24 cellular contexts compared by ENCODE assay signal in genomic region chr12:54736549-54736948, GRCh38.
DNase-seq lines count a peak whose midpoint lies in the region; ATAC-seq and TF ChIP-seq lines count a peak whose summit lies in the region.
"Had no signal": no experiment of that assay in that cellular context is flagged by ENCODE, and none has a peak within 500 bp of the region (broad histone marks: within the 10 kb centered on the region; RNA-seq: fewer than 3 reads in every experiment).

No MANE protein-coding gene starts in this region.

- intact Hi-C loops in CD8-positive, alpha-beta T cell (cut with DNase I, micrococcal nuclease) = no loop called here

- peaks cover 47% of the 10 kb centered on the region for H3K4me1 Mint-ChIP-seq in activated CD8-positive, alpha-beta memory T cell treated with anti-CD3 and anti-CD28 coated beads, Interleukin-2, amount 10 ng/mL, durations not matched to agents 7 days and 5 days
- peaks cover 57% of the 10 kb centered on the region for H3K4me1 Mint-ChIP-seq in CD8-positive, alpha-beta T cell (ENCODE audit: low read depth)
- H3K4me1 Mint-ChIP-seq in activated CD8-positive, alpha-beta T cell treated with anti-CD3 and anti-CD28 coated beads, Interleukin-2, amount 10 ng/mL, durations not matched to agents 7 days and 5 days (ENCODE audit: low read depth) = peaks cover 51% of the 10 kb centered on the region
- peaks cover 18 to 63% (median 54%) of the 10 kb centered on the region in 4 donors for H3K4me1 Mint-ChIP-seq in naive thymus-derived CD8-positive, alpha-beta T cell
- H3K4me1 Mint-ChIP-seq: B cell had no signal

- H3K27ac ChIP-seq in CD8-positive, alpha-beta T cell (ENCODE audit: low read depth, low read length) = no peak overlapping the region
- no peak overlapping the region for H3K27ac ChIP-seq in WERI-Rb-1
- no peak overlapping the region for H3K27ac ChIP-seq in right atrium auricular region
- H3K27ac ChIP-seq: GM23248, HL-60, Peyer's patch had no signal

- peak; percentile 61 for ATAC-seq in activated CD8-positive, alpha-beta memory T cell treated with anti-CD3 and anti-CD28 coated beads, Interleukin-2, amount 10 ng/mL, durations not matched to agents 7 days and 5 days
- ATAC-seq in CD8-positive, alpha-beta T cell = no peak
- peak; percentile 63 for ATAC-seq in activated CD8-positive, alpha-beta T cell treated with anti-CD3 and anti-CD28 coated beads, Interleukin-2, amount 10 ng/mL, durations not matched to agents 7 days and 5 days
- ATAC-seq in naive thymus-derived CD8-positive, alpha-beta T cell = no peak
- ATAC-seq: GM12878, HepG2, K562 had no signal

- H3K27me3 Mint-ChIP-seq in activated CD8-positive, alpha-beta memory T cell treated with anti-CD3 and anti-CD28 coated beads, Interleukin-2, amount 10 ng/mL, durations not matched to agents 7 days and 5 days = no peaks in the 10 kb centered on the region
- H3K27me3 Mint-ChIP-seq in CD8-positive, alpha-beta T cell (ENCODE audit: low read depth) = no peaks in the 10 kb centered on the region
- H3K27me3 Mint-ChIP-seq in activated CD8-positive, alpha-beta T cell treated with anti-CD3 and anti-CD28 coated beads, Interleukin-2, amount 10 ng/mL, durations not matched to agents 7 days and 5 days (ENCODE audit: low read depth) = peaks cover 5% of the 10 kb centered on the region
- H3K27me3 Mint-ChIP-seq in naive thymus-derived CD8-positive, alpha-beta T cell = no peaks in the 10 kb centered on the region

- H3K36me3 ChIP-seq in CD8-positive, alpha-beta T cell (ENCODE audit: insufficient read depth, low read length) = no peaks in the 10 kb centered on the region
- H3K36me3 ChIP-seq in WERI-Rb-1 (no peaks in the 10 kb centered on the region), right atrium auricular region (no peaks in the 10 kb centered on the region)
- H3K36me3 ChIP-seq: HAP-1, MG63, Peyer's patch had no signal

- H3K4me3 Mint-ChIP-seq in activated CD8-positive, alpha-beta memory T cell treated with anti-CD3 and anti-CD28 coated beads, Interleukin-2, amount 10 ng/mL, durations not matched to agents 7 days and 5 days = no peak overlapping the region
- H3K4me3 Mint-ChIP-seq in CD8-positive, alpha-beta T cell = peak overlapping the region; percentile 27
- no peak overlapping the region for H3K4me3 Mint-ChIP-seq in activated CD8-positive, alpha-beta T cell treated with anti-CD3 and anti-CD28 coated beads, Interleukin-2, amount 10 ng/mL, durations not matched to agents 7 days and 5 days
- peak overlapping the region in 8 of 10 donors; percentile 19 to 84 (median 54) for H3K4me3 Mint-ChIP-seq in naive thymus-derived CD8-positive, alpha-beta T cell
- H3K4me3 Mint-ChIP-seq: B cell had no signal

- POLR2A ChIA-PET in CD8-positive, alpha-beta T cell (lab: Charles Lee) = interaction anchor here (0.8 kb wide), 1 partner anchor 222 kb away, joined by 3 read pairs; no protein-coding TSS in a partner anchor
- POLR2A ChIA-PET in activated CD8-positive, alpha-beta T cell treated with anti-CD3 and anti-CD28 coated beads, Interleukin-2, amount 10 ng/mL, durations not matched to agents 7 days and 5 days (lab: Charles Lee) = no interaction called here
- POLR2A ChIA-PET in naive thymus-derived CD8-positive, alpha-beta T cell (lab: Charles Lee) = no interaction called here

- H3K27ac Mint-ChIP-seq in activated CD8-positive, alpha-beta memory T cell treated with anti-CD3 and anti-CD28 coated beads, Interleukin-2, amount 10 ng/mL, durations not matched to agents 7 days and 5 days = peak overlapping the region; percentile 68
- H3K27ac Mint-ChIP-seq in CD8-positive, alpha-beta T cell = peak overlapping the region; percentile 75
- peak overlapping the region; percentile 71 for H3K27ac Mint-ChIP-seq in activated CD8-positive, alpha-beta T cell treated with anti-CD3 and anti-CD28 coated beads, Interleukin-2, amount 10 ng/mL, durations not matched to agents 7 days and 5 days
- H3K27ac Mint-ChIP-seq in naive thymus-derived CD8-positive, alpha-beta T cell = peak overlapping the region; percentile 36 to 90 (median 80)
- H3K27ac Mint-ChIP-seq: B cell had no signal

- peaks cover 25% of the 10 kb centered on the region for H3K36me3 Mint-ChIP-seq in activated CD8-positive, alpha-beta memory T cell treated with anti-CD3 and anti-CD28 coated beads, Interleukin-2, amount 10 ng/mL, durations not matched to agents 7 days and 5 days
- peaks cover 12% of the 10 kb centered on the region for H3K36me3 Mint-ChIP-seq in CD8-positive, alpha-beta T cell
- peaks cover 36% of the 10 kb centered on the region for H3K36me3 Mint-ChIP-seq in activated CD8-positive, alpha-beta T cell treated with anti-CD3 and anti-CD28 coated beads, Interleukin-2, amount 10 ng/mL, durations not matched to agents 7 days and 5 days (ENCODE audit: low read depth)
- peaks cover 0 to 25% (median 24%) of the 10 kb centered on the region in 3 donors for H3K36me3 Mint-ChIP-seq in naive thymus-derived CD8-positive, alpha-beta T cell

- peaks cover 5% of the 10 kb centered on the region for H3K9me3 Mint-ChIP-seq in activated CD8-positive, alpha-beta memory T cell treated with anti-CD3 and anti-CD28 coated beads, Interleukin-2, amount 10 ng/mL, durations not matched to agents 7 days and 5 days (ENCODE audit: low read depth)
- H3K9me3 Mint-ChIP-seq in CD8-positive, alpha-beta T cell = peaks cover 14% of the 10 kb centered on the region
- H3K9me3 Mint-ChIP-seq in activated CD8-positive, alpha-beta T cell treated with anti-CD3 and anti-CD28 coated beads, Interleukin-2, amount 10 ng/mL, durations not matched to agents 7 days and 5 days (ENCODE audit: insufficient read depth) = peaks cover 43% of the 10 kb centered on the region
- H3K9me3 Mint-ChIP-seq in naive thymus-derived CD8-positive, alpha-beta T cell = peaks cover 11 to 43% (median 21%) of the 10 kb centered on the region in 9 donors

- CTCF ChIA-PET in activated CD8-positive, alpha-beta memory T cell treated with anti-CD3 and anti-CD28 coated beads, Interleukin-2, amount 10 ng/mL, durations not matched to agents 7 days and 5 days (lab: Charles Lee) = interaction anchor here (0.8 to 1.2 kb wide), 4 partner anchors 12 to 257 kb away, joined by 3 to 8 read pairs (median 4); partner anchors contain the start of gene TESPA1
- CTCF ChIA-PET in CD8-positive, alpha-beta T cell (lab: Charles Lee) = interaction anchor here (0.9 to 2.5 kb wide), 5 partner anchors 11 to 260 kb away, joined by 3 to 10 read pairs (median 4); no protein-coding TSS in a partner anchor
- CTCF ChIA-PET in activated CD8-positive, alpha-beta T cell treated with anti-CD3 and anti-CD28 coated beads, Interleukin-2, amount 10 ng/mL, durations not matched to agents 7 days and 5 days (lab: Charles Lee) = interaction anchor here (1.1 to 2.6 kb wide), 5 partner anchors 11 to 335 kb away, joined by 3 to 14 read pairs (median 4); no protein-coding TSS in a partner anchor

- H3K27me3 ChIP-seq in CD8-positive, alpha-beta T cell (ENCODE audit: insufficient read depth, low read length) = no peaks in the 10 kb centered on the region
- peaks cover 37% of the 10 kb centered on the region for H3K27me3 ChIP-seq in WERI-Rb-1 (ENCODE audit: insufficient read depth, low read depth, severe bottlenecking)
- H3K27me3 ChIP-seq in right atrium auricular region = no peaks in the 10 kb centered on the region
- H3K27me3 ChIP-seq: MG63, Peyer's patch had no signal

- peak; percentile 59 for DNase-seq in activated CD8-positive, alpha-beta memory T cell treated with anti-CD3 and anti-CD28 coated beads, Interleukin-2, amount 10 ng/mL, durations not matched to agents 7 days and 5 days
- no peak for DNase-seq in activated CD8-positive, alpha-beta memory T cell treated with anti-CD3 and anti-CD28 coated beads, Interleukin-2, amount 50 U/mL, for 4 hours
- no peak for DNase-seq in CD8-positive, alpha-beta T cell
- peak; percentile 41 for DNase-seq in activated CD8-positive, alpha-beta T cell treated with anti-CD3 and anti-CD28 coated beads, Interleukin-2, amount 10 ng/mL, durations not matched to agents 7 days and 5 days
- no peak for DNase-seq in naive thymus-derived CD8-positive, alpha-beta T cell
- DNase-seq in WERI-Rb-1 (no peak), right atrium auricular region (ENCODE audit: low spot score) (no peak), Ammon's horn (ENCODE audit: low spot score) (no peak)
- DNase-seq: DND-41, GM23248, MG63, NCI-H1417, NCI-H1694 treated with DMSO at 0.1 percent for 48 hours, NCI-H2081 treated with DMSO at 0.1 percent for 48 hours, NCI-H2171 treated with DMSO at 0.1 percent for 48 hours, NCI-H524 treated with DMSO at 0.1 percent for 48 hours, NCI-H82, Peyer's patch had no signal

- H3K9me3 ChIP-seq in CD8-positive, alpha-beta T cell (ENCODE audit: low read length) = no peaks in the 10 kb centered on the region
- H3K9me3 ChIP-seq in WERI-Rb-1 (ENCODE audit: severe bottlenecking) (no peaks in the 10 kb centered on the region), right atrium auricular region (no peaks in the 10 kb centered on the region)
- H3K9me3 ChIP-seq: HAP-1, MG63, Peyer's patch had no signal

- peaks cover 40% of the 10 kb centered on the region for H3K4me1 ChIP-seq in CD8-positive, alpha-beta T cell (ENCODE audit: insufficient read depth, low read length)
- H3K4me1 ChIP-seq in right atrium auricular region = peaks cover 0 to 6% of the 10 kb centered on the region in 2 donors
- H3K4me1 ChIP-seq: HAP-1, Peyer's patch had no signal

- no peak overlapping the region for H3K4me3 ChIP-seq in CD8-positive, alpha-beta T cell (ENCODE audit: low read depth, low read length)
- no peak overlapping the region for H3K4me3 ChIP-seq in WERI-Rb-1 (ENCODE audit: low read depth, low read length)
- H3K4me3 ChIP-seq in right atrium auricular region = no peak overlapping the region
- H3K4me3 ChIP-seq: GM12878, GM23248, HAP-1, K562, MG63, Peyer's patch had no signal

- no peak for TF ChIP-seq CTCF in CD8-positive, alpha-beta T cell (IDR thresholded peaks at IDR 0.05)
- TF ChIP-seq CTCF in WERI-Rb-1 (IDR thresholded peaks at IDR 0.05; ENCODE audit: low read depth, low read length) = no peak
- TF ChIP-seq CTCF in right atrium auricular region (IDR thresholded peaks at IDR 0.05) = no peak

Comparison
In these comparisons a context has a peak if more than half of its experiments do, and no peak if none do; other contexts are left out.
1. DNase-seq: peak in activated CD8-positive, alpha-beta memory T cell treated with anti-CD3 and anti-CD28 coated beads, Interleukin-2, amount 10 ng/mL, durations not matched to agents 7 days and 5 days (single experiment) and activated CD8-positive, alpha-beta T cell treated with anti-CD3 and anti-CD28 coated beads, Interleukin-2, amount 10 ng/mL, durations not matched to agents 7 days and 5 days (single experiment); none in activated CD8-positive, alpha-beta memory T cell treated with anti-CD3 and anti-CD28 coated beads, Interleukin-2, amount 50 U/mL, for 4 hours (single experiment), CD8-positive, alpha-beta T cell (0 of 7), naive thymus-derived CD8-positive, alpha-beta T cell (0 of 10), WERI-Rb-1 (single experiment), right atrium auricular region (single experiment) and Ammon's horn (single experiment).
2. ATAC-seq: peak in activated CD8-positive, alpha-beta memory T cell treated with anti-CD3 and anti-CD28 coated beads, Interleukin-2, amount 10 ng/mL, durations not matched to agents 7 days and 5 days (single experiment) and activated CD8-positive, alpha-beta T cell treated with anti-CD3 and anti-CD28 coated beads, Interleukin-2, amount 10 ng/mL, durations not matched to agents 7 days and 5 days (single experiment); none in CD8-positive, alpha-beta T cell (single experiment) and naive thymus-derived CD8-positive, alpha-beta T cell (0 of 2).
3. H3K4me3 Mint-ChIP-seq: peak in CD8-positive, alpha-beta T cell (single experiment) and naive thymus-derived CD8-positive, alpha-beta T cell (8 of 10); none in activated CD8-positive, alpha-beta memory T cell treated with anti-CD3 and anti-CD28 coated beads, Interleukin-2, amount 10 ng/mL, durations not matched to agents 7 days and 5 days (single experiment) and activated CD8-positive, alpha-beta T cell treated with anti-CD3 and anti-CD28 coated beads, Interleukin-2, amount 10 ng/mL, durations not matched to agents 7 days and 5 days (single experiment).
4. Peak in every context shown above with its lines, with median percentiles within 50 percentile points of each other: H3K27ac Mint-ChIP-seq.